16 cellular contexts compared by ENCODE assay signal in genomic region chr3:190494907-190495306, GRCh38. TPM values are rescaled to one million over a fixed set of nuclear protein-coding genes. Genes with fewer than 3 reads are reported as not detected.
DNase-seq lines count a peak whose midpoint lies in the region; ATAC-seq and TF ChIP-seq lines count a peak whose summit lies in the region.
"Had no signal": no experiment of that assay in that cellular context is flagged by ENCODE, and none has a peak within 500 bp of the region (broad histone marks: within the 10 kb centered on the region; RNA-seq: fewer than 3 reads in every experiment).

No MANE protein-coding gene starts in this region.

- H3K27me3 ChIP-seq in BLaER1 (no peaks in the 10 kb centered on the region), uterus (no peaks in the 10 kb centered on the region)

- H3K4me1 Mint-ChIP-seq in dendritic cell treated with granulocyte-macrophage colony-stimulating factor and Interleukin-4, amounts not matched to agents 40 ng/mL and 50 ng/mL, for 4 days (ENCODE audit: low read depth), result peaks cover 45% of the 10 kb centered on the region

- intact Hi-C loops in dendritic cell treated with granulocyte-macrophage colony-stimulating factor and Interleukin-4, amounts not matched to agents 40 ng/mL and 50 ng/mL, for 4 days (cut with micrococcal nuclease), result loop anchor here (5.0 kb wide), 1 partner anchor 263 kb away; no protein-coding TSS in a partner anchor
- intact Hi-C loops in uterus (cut with DNase I; ENCODE audit: low total_unique reads), result no loop called here

- H3K9ac ChIP-seq in BLaER1, result no peak overlapping the region

- no peak overlapping the region for H3K27ac ChIP-seq in BLaER1
- H3K27ac ChIP-seq in uterus, result no peak overlapping the region
- H3K27ac ChIP-seq: A549 had no signal

- DNase-seq in LHCN-M2 (ENCODE audit: low read depth), result peak; percentile 39
- DNase-seq in uterus, result no peak
- no peak for DNase-seq in iPS-NIHi7 (ENCODE audit: extremely low spot score)
- DNase-seq: AML-193; C1 segment of cervical spinal cord; Calu3; CD4-positive, alpha-beta T cell; DMS 273 treated with DMSO at 0.1 percent for 48 hours; H7 had no signal

- peak overlapping the region; percentile 31; the same call in 1 of the 2 replicates for H3K4me2 ChIP-seq in BLaER1
- H3K4me2 ChIP-seq: A549 had no signal

- H3K4me3 Mint-ChIP-seq in dendritic cell treated with granulocyte-macrophage colony-stimulating factor and Interleukin-4, amounts not matched to agents 40 ng/mL and 50 ng/mL, for 4 days, result no peak overlapping the region
- H3K4me3 Mint-ChIP-seq: CD4-positive, alpha-beta T cell had no signal

- H3K27me3 Mint-ChIP-seq in dendritic cell treated with granulocyte-macrophage colony-stimulating factor and Interleukin-4, amounts not matched to agents 40 ng/mL and 50 ng/mL, for 4 days, result peaks cover 9% of the 10 kb centered on the region

- H3K9me3 ChIP-seq in BLaER1, result no peaks in the 10 kb centered on the region
- no peaks in the 10 kb centered on the region for H3K9me3 ChIP-seq in uterus
- H3K9me3 ChIP-seq: A549 had no signal

- H3K4me1 ChIP-seq in BLaER1 (peaks cover 10% of the 10 kb centered on the region), uterus (no peaks in the 10 kb centered on the region)
- H3K4me1 ChIP-seq: A549 had no signal

- no peaks in the 10 kb centered on the region for H3K36me3 Mint-ChIP-seq in dendritic cell treated with granulocyte-macrophage colony-stimulating factor and Interleukin-4, amounts not matched to agents 40 ng/mL and 50 ng/mL, for 4 days (ENCODE audit: low read depth)

- ATAC-seq in HG02970 (IDR thresholded peaks at IDR 0.05; ENCODE audit: low FRiP score, unreplicated experiment), result no peak
- ATAC-seq: A549, GM12878, K562 had no signal

- no peaks in the 10 kb centered on the region for H3K9me3 Mint-ChIP-seq in dendritic cell treated with granulocyte-macrophage colony-stimulating factor and Interleukin-4, amounts not matched to agents 40 ng/mL and 50 ng/mL, for 4 days
- H3K9me3 Mint-ChIP-seq: CD4-positive, alpha-beta T cell had no signal

- H3K36me3 ChIP-seq in BLaER1 (no peaks in the 10 kb centered on the region), uterus (no peaks in the 10 kb centered on the region)

- peak overlapping the region; percentile 37 for H3K27ac Mint-ChIP-seq in dendritic cell treated with granulocyte-macrophage colony-stimulating factor and Interleukin-4, amounts not matched to agents 40 ng/mL and 50 ng/mL, for 4 days
- H3K27ac Mint-ChIP-seq: CD4-positive, alpha-beta T cell had no signal

- no peak for TF ChIP-seq CTCF in uterus (IDR thresholded peaks at IDR 0.05)

- no peak for TF ChIP-seq POLR2A in uterus (IDR thresholded peaks at IDR 0.05)

- no peaks in the 10 kb centered on the region for H4K20me1 ChIP-seq in BLaER1

- H3K4me3 ChIP-seq in BLaER1 (no peak overlapping the region), uterus (no peak overlapping the region)
- H3K4me3 ChIP-seq: A549, GM12878, K562 had no signal

RNA-seq across cellular contexts. Expression of gene IL1RAP, which starts 19.0 kb away (rescaled TPM):
- total RNA-seq in LHCN-M2 (2014; rRNA removed) (8.0 and 8.8 TPM in 2 replicates), uterus (10 to 100 TPM in 2 of 4 donors, 1 to 10 TPM in 2; 2.8 to 26.8 (median 10.4) TPM)
- 3.3 TPM for polyA plus RNA-seq in LHCN-M2 (2012)

RNA-seq across cellular contexts. Expression of gene TMEM207, which starts 45.2 kb away (rescaled TPM):
- total RNA-seq in LHCN-M2 (2014; rRNA removed) (not detected in 2 replicates), uterus (not detected)
- polyA plus RNA-seq in LHCN-M2 (2012), result not detected
- total RNA-seq: CD4-positive, alpha-beta T cell; Daoy; GM12878; H7 had no signal
- polyA plus RNA-seq: A549, GM12878 had no signal
